ENCODE assay signal across 21 cellular contexts in genomic region chr11:94771951-94772350, GRCh38.
"Had no signal": no experiment of that assay in that cellular context is flagged by ENCODE, and none has a peak within 500 bp of the region (broad histone marks: within the 10 kb centered on the region; RNA-seq: fewer than 3 reads in every experiment).

No MANE protein-coding gene starts in this region.

- H3K27ac ChIP-seq: heart right ventricle, parathyroid adenoma, suprapubic skin had no signal

- H3K27me3 ChIP-seq: suprapubic skin, upper lobe of right lung had no signal

- H3K9me3 ChIP-seq: heart right ventricle, mucosa of descending colon, suprapubic skin, upper lobe of right lung had no signal

- H3K36me3 Mint-ChIP-seq: activated naive CD8-positive, alpha-beta T cell had no signal

- H3K4me1 Mint-ChIP-seq: central memory CD8-positive, alpha-beta T cell had no signal

- H3K9ac ChIP-seq: parathyroid adenoma had no signal

- H2AFZ ChIP-seq: parathyroid adenoma had no signal

- H3K36me3 ChIP-seq: heart right ventricle, suprapubic skin, upper lobe of right lung had no signal

- H3K4me3 Mint-ChIP-seq: activated B cell treated with CpG ODN at 0.5 μM for 24 hours; activated naive CD8-positive, alpha-beta T cell; central memory CD8-positive, alpha-beta T cell; dendritic cell treated with granulocyte-macrophage colony-stimulating factor and Interleukin-4, amounts not matched to agents 40 ng/mL and 50 ng/mL, for 4 days; T-helper 1 cell treated with Interleukin-12 subunit alpha and Interleukin-12 subunit beta and Interleukin-4 antibody, amounts not matched to agents 30 μg/mL and 1 μg/mL, for 36 hours had no signal

- H3K4me3 ChIP-seq: heart right ventricle, mucosa of descending colon, suprapubic skin, upper lobe of right lung had no signal

- ATAC-seq: heart right ventricle, left lobe of liver, mucosa of descending colon, upper lobe of right lung had no signal

- DNase-seq: activated B cell treated with CpG ODN at 0.5 μM for 24 hours; activated CD4-positive, alpha-beta T cell treated with anti-CD3 and anti-CD28 coated beads for 48 hours; activated CD8-positive, alpha-beta memory T cell treated with anti-CD3 and anti-CD28 coated beads, Interleukin-2, amount 50 U/mL, for 48 hours; activated gamma-delta T cell treated with Interleukin-2 at 50 U/mL for 16 hours; amniotic stem cell; effector memory CD4-positive, alpha-beta T cell; heart right ventricle; islet precursor cell; mucosa of descending colon; small intestine; stimulated activated CD4-positive, alpha-beta T cell treated with anti-CD3 and anti-CD28 coated beads, Interleukin-4, amount 100 ng/mL, for 4 hours; stimulated activated CD8-positive, alpha-beta memory T cell treated with anti-CD3 and anti-CD28 coated beads, Interleukin-4, amount 100 ng/mL, for 48 hours; stimulated activated naive CD4-positive, alpha-beta T cell treated with Interleukin-2 at 50 U/mL for 16 hours; upper lobe of right lung had no signal

- H3K27ac Mint-ChIP-seq: activated B cell treated with CpG ODN at 0.5 μM for 24 hours; activated naive CD8-positive, alpha-beta T cell; dendritic cell treated with granulocyte-macrophage colony-stimulating factor and Interleukin-4, amounts not matched to agents 40 ng/mL and 50 ng/mL, for 4 days; T-helper 1 cell treated with Interleukin-12 subunit alpha and Interleukin-12 subunit beta and Interleukin-4 antibody, amounts not matched to agents 30 μg/mL and 1 μg/mL, for 36 hours had no signal

- H3K9me3 Mint-ChIP-seq: activated B cell treated with CpG ODN at 0.5 μM for 24 hours; central memory CD8-positive, alpha-beta T cell; dendritic cell treated with granulocyte-macrophage colony-stimulating factor and Interleukin-4, amounts not matched to agents 40 ng/mL and 50 ng/mL, for 4 days; T-helper 1 cell treated with Interleukin-12 subunit alpha and Interleukin-12 subunit beta and Interleukin-4 antibody, amounts not matched to agents 30 μg/mL and 1 μg/mL, for 36 hours had no signal
